10 cellular contexts compared by ENCODE assay signal in the genomic region with DNA sequence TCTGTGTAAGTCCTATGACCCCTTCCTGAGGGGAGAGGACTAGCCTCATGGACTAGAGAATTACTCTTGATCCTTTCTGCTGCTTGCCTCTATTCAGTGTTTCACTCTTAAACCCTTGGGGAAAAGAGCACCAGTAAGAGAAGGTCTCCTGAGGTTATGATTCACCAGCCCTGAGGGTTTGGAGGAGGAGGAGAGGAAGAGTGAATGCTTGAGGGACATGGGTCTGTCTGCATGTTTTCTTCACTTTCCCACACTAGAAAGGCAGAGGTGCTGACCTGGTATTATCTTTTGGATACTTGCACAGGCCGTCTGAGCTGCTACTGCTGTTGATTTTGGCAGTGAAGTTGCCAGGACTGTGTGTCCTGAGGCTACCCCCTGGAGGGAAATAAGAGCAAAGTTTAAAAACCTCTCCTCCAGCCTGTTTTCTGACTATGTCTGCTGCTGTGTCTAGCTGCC.
A peak's percentile ranks its signal among the peaks of the same experiment; 100 is the strongest.
DNase-seq lines count a peak whose midpoint lies in the region; ATAC-seq, FAIRE-seq and TF ChIP-seq lines count a peak whose summit lies in the region.
"Had no signal": no experiment of that assay in that cellular context is flagged by ENCODE, and none has a peak within 500 bp of the region (broad histone marks: within the 10 kb centered on the region; RNA-seq: fewer than 3 reads in every experiment).

No MANE protein-coding gene starts in this region.

- no peaks in the 10 kb centered on the region for H3K36me3 Mint-ChIP-seq in neural progenitor cell

- no peak overlapping the region for H3K4me3 ChIP-seq in gastrocnemius medialis
- no peak overlapping the region for H3K4me3 ChIP-seq in neural progenitor cell
- H3K4me3 ChIP-seq: psoas muscle had no signal

- H3K27me3 Mint-ChIP-seq in neural progenitor cell (ENCODE audit: insufficient read depth, low read depth) = no peaks in the 10 kb centered on the region

- no peak overlapping the region for H3K4me2 ChIP-seq in neural progenitor cell

- H3K36me3 ChIP-seq in gastrocnemius medialis (no peaks in the 10 kb centered on the region), neural progenitor cell (no peaks in the 10 kb centered on the region)

- TF ChIP-seq POLR2A in gastrocnemius medialis (IDR thresholded peaks at IDR 0.05) = no peak

- intact Hi-C loops in gastrocnemius medialis (cut with DNase I; ENCODE audit: low total_unique reads) = no loop called here

- H3K27me3 ChIP-seq in gastrocnemius medialis = no peaks in the 10 kb centered on the region
- no peaks in the 10 kb centered on the region for H3K27me3 ChIP-seq in neural progenitor cell

- H4K20me1 ChIP-seq in neural progenitor cell (ENCODE audit: low read depth) = no peaks in the 10 kb centered on the region

- FAIRE-seq in GM19239 (lab: Jason Lieb, UNC) (peak; percentile 21), D721Med (lab: Jason Lieb, UNC) (no peak)

- peak; percentile 65 to 75 for ATAC-seq in gastrocnemius medialis
- ATAC-seq in HG02885 (IDR thresholded peaks at IDR 0.05; ENCODE audit: poor library complexity, unreplicated experiment) = no peak

- no peak overlapping the region for H2AFZ ChIP-seq in neural progenitor cell (replicated peaks)

- H3K4me1 ChIP-seq in gastrocnemius medialis (no peaks in the 10 kb centered on the region), neural progenitor cell (peaks cover 8% of the 10 kb centered on the region)
- H3K4me1 ChIP-seq: psoas muscle had no signal

- peaks cover 6% of the 10 kb centered on the region for H3K4me1 Mint-ChIP-seq in neural progenitor cell

- no peaks in the 10 kb centered on the region for H3K9me3 Mint-ChIP-seq in neural progenitor cell

- H3K79me2 ChIP-seq in neural progenitor cell (ENCODE audit: low read depth) = no peaks in the 10 kb centered on the region

- H3K9me3 ChIP-seq in gastrocnemius medialis (no peaks in the 10 kb centered on the region), neural progenitor cell (ENCODE audit: low read depth) (peaks cover 6% of the 10 kb centered on the region)
- H3K9me3 ChIP-seq: psoas muscle had no signal

- H3K9ac ChIP-seq in neural progenitor cell = no peak overlapping the region

- DNase-seq in GM19239 (ENCODE audit: insufficient read length, low spot score) (no peak), LHCN-M2 (ENCODE audit: low read depth) (peak; percentile 97), epithelial cell of prostate (ENCODE audit: low read depth, low spot score) (peak; percentile 14), gastrocnemius medialis (peak; percentile 4 to 26), D721Med (ENCODE audit: insufficient read length, low spot score) (no peak), neural progenitor cell (ENCODE audit: low spot score) (no peak)
- DNase-seq in effector CD8-positive, alpha-beta T cell (lab: John Stamatoyannopoulos, UW) = no peak
- DNase-seq: caudate nucleus, psoas muscle had no signal

- in situ Hi-C loops in gastrocnemius medialis (cut with MboI; ENCODE audit: low sequenced_read_pairs in 4 of 4) = no loop called here

- no peak overlapping the region for H3K27ac ChIP-seq in epithelial cell of prostate
- H3K27ac ChIP-seq in gastrocnemius medialis = no peak overlapping the region
- no peak overlapping the region for H3K27ac ChIP-seq in neural progenitor cell
- H3K27ac ChIP-seq: psoas muscle had no signal

- H3F3A ChIP-seq in neural progenitor cell (ENCODE audit: low read depth) = no peaks in the 10 kb centered on the region

- no peak for TF ChIP-seq CTCF in gastrocnemius medialis (IDR thresholded peaks at IDR 0.05 in 4 of 5, conservative IDR thresholded peaks at IDR 0.05 in 1 of 5)
- no peak for TF ChIP-seq CTCF in D721Med (IDR thresholded peaks at IDR 0.05; ENCODE audit: insufficient read depth, missing control alignments)
- no peak for TF ChIP-seq CTCF in neural progenitor cell (IDR thresholded peaks at IDR 0.05)

- H3K4me3 Mint-ChIP-seq in neural progenitor cell = no peak overlapping the region

- H3K27ac Mint-ChIP-seq in neural progenitor cell = no peak overlapping the region

Comparison
In these comparisons a context has a peak if more than half of its experiments do, and no peak if none do; other contexts are left out.
1. DNase-seq: peak in LHCN-M2 (single experiment), epithelial cell of prostate (single experiment) and gastrocnemius medialis (2 of 2); none in GM19239 (single experiment), D721Med (single experiment), neural progenitor cell (single experiment) and effector CD8-positive, alpha-beta T cell (single experiment).